In the genomic region with DNA sequence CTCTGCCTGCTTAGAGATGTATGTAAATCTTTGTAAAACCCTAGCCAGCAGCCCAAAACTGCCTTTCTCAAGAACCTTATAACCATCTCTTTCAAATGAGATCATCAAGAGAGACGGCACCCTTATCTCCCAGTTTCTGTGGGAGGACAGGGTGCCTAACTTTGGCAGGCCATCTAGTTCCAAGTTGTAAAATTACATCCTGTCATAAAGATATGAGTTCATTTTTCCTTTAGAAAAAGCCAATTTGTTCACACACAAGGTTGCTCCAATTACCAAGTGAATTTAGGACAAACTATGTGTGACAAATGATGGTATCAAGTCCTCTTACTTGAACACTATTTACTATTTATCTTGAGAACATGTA, we compare ENCODE assay signal across 24 cellular contexts.
DNase-seq lines count a peak whose midpoint lies in the region; ATAC-seq, FAIRE-seq and TF ChIP-seq lines count a peak whose summit lies in the region.
"Had no signal": no experiment of that assay in that cellular context is flagged by ENCODE, and none has a peak within 500 bp of the region (broad histone marks: within the 10 kb centered on the region; RNA-seq: fewer than 3 reads in every experiment).

No MANE protein-coding gene starts in this region.

- H3K27ac ChIP-seq in GM23248 (peak overlapping the region; percentile 22), astrocyte (ENCODE audit: low read depth, low read length) (no peak overlapping the region), neutrophil (peak overlapping the region; percentile 49)
- H3K27ac ChIP-seq: breast epithelium, epithelial cell of prostate, left ventricle myocardium inferior, SK-N-MC had no signal

- ATAC-seq in HG03521 (IDR thresholded peaks at IDR 0.05; ENCODE audit: unreplicated experiment) (no peak), GM19328 (IDR thresholded peaks at IDR 0.05; ENCODE audit: unreplicated experiment) (no peak)
- ATAC-seq: Panc1 had no signal

- H3K79me2 ChIP-seq in GM23248 (ENCODE audit: insufficient read depth) (peaks cover 100% of the 10 kb centered on the region), astrocyte (ENCODE audit: insufficient read depth, low read length) (peaks cover 85% of the 10 kb centered on the region)

- peak; percentile 16 for DNase-seq in AG10803 (ENCODE audit: low read depth)
- peak; percentile 47 for DNase-seq in GM23248
- DNase-seq in astrocyte (ENCODE audit: low read depth) = peak; percentile 35
- DNase-seq in immature natural killer cell = no peak
- no peak for DNase-seq in GM10266 (ENCODE audit: extremely low spot score)
- DNase-seq: activated CD4-positive, alpha-beta T cell treated with anti-CD3 and anti-CD28 coated beads for 48 hours; activated naive CD8-positive, alpha-beta T cell treated with anti-CD3 and anti-CD28 coated beads, Interleukin-2, amount 10 ng/mL, durations not matched to agents 7 days and 5 days; dermis blood vessel endothelial cell; GF-D8; left ventricle myocardium inferior; NCI-H1417 treated with DMSO at 0.1 percent for 48 hours; NCI-H2171 treated with DMSO at 0.1 percent for 48 hours; occipital lobe; stimulated activated CD4-positive, alpha-beta T cell treated with anti-CD3 and anti-CD28 coated beads, Interleukin-4, amount 100 ng/mL, for 1 hour; substantia nigra; T1000 had no signal

- no peak for TF ChIP-seq CTCF in AG10803 (conservative IDR thresholded peaks at IDR 0.05; ENCODE audit: low read length)
- TF ChIP-seq CTCF in astrocyte (IDR thresholded peaks at IDR 0.05; ENCODE audit: insufficient read depth, low read depth, low read length) = no peak
- no peak for TF ChIP-seq CTCF in neutrophil (IDR thresholded peaks at IDR 0.05)
- no peak for TF ChIP-seq CTCF in GM10266 (IDR thresholded peaks at IDR 0.05; ENCODE audit: control insufficient read depth, insufficient read depth, low read depth, missing control alignments)

- in situ Hi-C loops in GM23248 (cut with MboI) = no loop called here

- H3K4me1 Mint-ChIP-seq in astrocyte (ENCODE audit: low read depth, unreplicated experiment) = peaks cover 29% of the 10 kb centered on the region
- peaks cover 39 to 59% of the 10 kb centered on the region in 2 donors for H3K4me1 Mint-ChIP-seq in immature natural killer cell

- H3K27me3 ChIP-seq in GM23248 (replicated peaks; ENCODE audit: insufficient read depth) (no peaks in the 10 kb centered on the region), astrocyte (ENCODE audit: insufficient read depth, low read length) (no peaks in the 10 kb centered on the region), neutrophil (no peaks in the 10 kb centered on the region)
- H3K27me3 ChIP-seq: breast epithelium had no signal

- H3K36me3 Mint-ChIP-seq in astrocyte (ENCODE audit: low read depth, unreplicated experiment) = no peaks in the 10 kb centered on the region
- H3K36me3 Mint-ChIP-seq in immature natural killer cell = peaks cover 0 to 3% (median 0%) of the 10 kb centered on the region in 3 donors

- H3K4me2 ChIP-seq in GM23248 (ENCODE audit: unreplicated experiment) (peak overlapping the region; percentile 29), astrocyte (ENCODE audit: low read length) (no peak overlapping the region)

- no peaks in the 10 kb centered on the region for H4K20me1 ChIP-seq in GM23248 (ENCODE audit: insufficient read depth)
- peaks cover 62% of the 10 kb centered on the region for H4K20me1 ChIP-seq in astrocyte (ENCODE audit: insufficient read depth, low read length)

- H3K4me3 Mint-ChIP-seq in astrocyte (ENCODE audit: unreplicated experiment) (no peak overlapping the region), immature natural killer cell (no peak overlapping the region)
- H3K4me3 Mint-ChIP-seq: activated naive CD8-positive, alpha-beta T cell treated with anti-CD3 and anti-CD28 coated beads, Interleukin-2, amount 10 ng/mL, durations not matched to agents 7 days and 5 days had no signal

- no peaks in the 10 kb centered on the region for H3K9me2 ChIP-seq in GM23248 (ENCODE audit: insufficient read depth)

- H3K4me1 ChIP-seq in GM23248 (ENCODE audit: insufficient read depth) (peaks cover 17% of the 10 kb centered on the region), astrocyte (ENCODE audit: insufficient read depth, low read length) (no peaks in the 10 kb centered on the region), neutrophil (ENCODE audit: control insufficient read depth in 1 of 2, insufficient read depth in 1 of 2, low read depth in 1 of 2, low read length in 1 of 2) (peaks cover 0 to 3% of the 10 kb centered on the region in 2 experiments)
- H3K4me1 ChIP-seq: breast epithelium had no signal

- H2AFZ ChIP-seq in GM23248 (no peak overlapping the region), astrocyte (ENCODE audit: low read depth, low read length) (no peak overlapping the region)

- H3K9ac ChIP-seq in GM23248 (no peak overlapping the region), astrocyte (ENCODE audit: low read length) (no peak overlapping the region)

- H3K27me3 Mint-ChIP-seq in astrocyte (ENCODE audit: low read depth, unreplicated experiment) (no peaks in the 10 kb centered on the region), immature natural killer cell (ENCODE audit: low read depth in 3 of 3) (peaks cover 0 to 1% (median 0%) of the 10 kb centered on the region in 3 donors)
- H3K27me3 Mint-ChIP-seq: activated naive CD8-positive, alpha-beta T cell treated with anti-CD3 and anti-CD28 coated beads, Interleukin-2, amount 10 ng/mL, durations not matched to agents 7 days and 5 days had no signal

- no peak overlapping the region for H3K27ac Mint-ChIP-seq in astrocyte (ENCODE audit: unreplicated experiment)
- no peak overlapping the region for H3K27ac Mint-ChIP-seq in immature natural killer cell
- H3K27ac Mint-ChIP-seq: activated naive CD8-positive, alpha-beta T cell treated with anti-CD3 and anti-CD28 coated beads, Interleukin-2, amount 10 ng/mL, durations not matched to agents 7 days and 5 days had no signal

- H3K4me3 ChIP-seq in AG10803 (ENCODE audit: low read length) = no peak overlapping the region
- peak overlapping the region; percentile 5; the same call in 1 of the 2 replicates for H3K4me3 ChIP-seq in GM23248
- no peak overlapping the region for H3K4me3 ChIP-seq in astrocyte (ENCODE audit: insufficient read depth, low read depth, low read length)
- H3K4me3 ChIP-seq in neutrophil (ENCODE audit: low read depth in 1 of 2, low read length in 1 of 2) = no peak overlapping the region
- H3K4me3 ChIP-seq: breast epithelium, left ventricle myocardium inferior, SK-N-MC had no signal

- no peaks in the 10 kb centered on the region for H3K9me3 ChIP-seq in GM23248 (ENCODE audit: low read depth)
- H3K9me3 ChIP-seq in astrocyte (ENCODE audit: insufficient read depth, low read depth, low read length) = no peaks in the 10 kb centered on the region
- no peaks in the 10 kb centered on the region for H3K9me3 ChIP-seq in neutrophil
- H3K9me3 ChIP-seq: breast epithelium, left ventricle myocardium inferior had no signal

- peak; percentile 60 for FAIRE-seq in astrocyte (lab: Jason Lieb, UNC)
- FAIRE-seq: GM12892 had no signal

- H3K9me3 Mint-ChIP-seq in astrocyte (ENCODE audit: unreplicated experiment) (no peaks in the 10 kb centered on the region), immature natural killer cell (no peaks in the 10 kb centered on the region)
- H3K9me3 Mint-ChIP-seq: activated naive CD8-positive, alpha-beta T cell treated with anti-CD3 and anti-CD28 coated beads, Interleukin-2, amount 10 ng/mL, durations not matched to agents 7 days and 5 days had no signal

- no peaks in the 10 kb centered on the region; the same call in 1 of the 2 replicates for H3K36me3 ChIP-seq in GM23248 (ENCODE audit: low read depth)
- H3K36me3 ChIP-seq in astrocyte (ENCODE audit: insufficient read depth, low read length) = peaks cover 5% of the 10 kb centered on the region
- H3K36me3 ChIP-seq in neutrophil = peaks cover 31% of the 10 kb centered on the region
- H3K36me3 ChIP-seq: breast epithelium had no signal

- peaks cover 16% of the 10 kb centered on the region; the same call in 1 of the 2 replicates for H3F3A ChIP-seq in GM23248 (ENCODE audit: insufficient read depth)

- WGBS in GM23248 (ENCODE audit: low coverage in 1 of 2, low lambda C conversion rate in 2 of 2, missing lambda C conversion rate in 2 of 2), 2 experiments = 20 to 31% methylated on average over 1 of the region's 1 CpG

Comparison
In these comparisons a context has a peak if more than half of its experiments do, and no peak if none do; other contexts are left out.
1. DNase-seq: peak in AG10803 (single experiment), GM23248 (single experiment) and astrocyte (single experiment); none in immature natural killer cell (0 of 3) and GM10266 (single experiment).